ENCODE assay signal across 16 cellular contexts in the genomic region with DNA sequence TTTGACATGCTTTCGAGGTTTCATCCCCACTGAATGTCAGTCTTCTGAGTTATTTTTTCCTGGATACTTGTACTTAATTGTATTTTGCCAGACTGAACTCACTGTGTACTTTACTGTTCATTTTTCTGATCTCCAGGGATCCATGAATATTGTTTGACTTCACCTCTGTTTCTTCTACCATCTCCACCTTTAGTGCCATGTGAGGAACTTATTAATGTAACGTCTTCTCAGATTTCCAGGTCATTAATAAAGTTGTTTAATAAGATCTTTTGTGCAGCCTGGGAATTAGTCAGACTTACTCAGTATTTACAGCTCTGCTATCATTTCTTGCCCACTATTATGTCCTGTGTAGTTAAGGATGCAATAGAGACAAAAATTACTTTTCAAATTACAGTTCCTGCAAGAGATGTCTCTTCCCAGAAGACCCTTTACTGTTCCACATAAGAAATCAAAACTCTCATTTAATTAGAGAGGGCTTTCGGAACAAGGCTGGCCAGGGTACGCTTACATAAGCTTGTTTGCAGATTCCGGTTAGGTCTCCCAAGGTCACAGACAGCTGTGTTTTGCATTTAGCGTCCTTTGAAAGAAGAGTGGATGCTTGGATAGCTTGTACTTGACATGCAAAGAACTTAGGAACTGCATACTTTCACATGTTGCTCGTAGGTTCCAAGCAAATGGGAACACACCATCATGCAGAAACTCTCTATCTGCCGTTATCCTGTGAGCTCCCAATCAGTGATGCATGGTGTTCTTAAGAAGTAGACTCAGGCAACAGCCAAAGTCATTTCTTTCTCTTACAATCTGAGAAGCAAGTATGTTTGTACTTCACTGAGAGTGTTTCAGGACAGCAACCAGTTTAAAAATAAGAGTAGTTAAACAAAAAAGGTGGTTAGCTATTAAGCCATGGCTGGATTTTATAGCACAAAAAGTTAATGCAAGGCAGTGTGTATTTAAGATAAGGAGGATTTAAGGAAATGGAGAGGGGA. TPM values are rescaled to one million over a fixed set of nuclear protein-coding genes. Genes with fewer than 3 reads are reported as not detected.
DNase-seq lines count a peak whose midpoint lies in the region; ATAC-seq and TF ChIP-seq lines count a peak whose summit lies in the region.
"Had no signal": no experiment of that assay in that cellular context is flagged by ENCODE, and none has a peak within 500 bp of the region (broad histone marks: within the 10 kb centered on the region; RNA-seq: fewer than 3 reads in every experiment).

No MANE protein-coding gene starts in this region.

- H3K9me3 Mint-ChIP-seq in activated T-cell treated with anti-CD3 and anti-CD28 coated beads, Interleukin-2, amount 50 U/mL, for 72 hours, result no peaks in the 10 kb centered on the region
- no peaks in the 10 kb centered on the region for H3K9me3 Mint-ChIP-seq in activated T-cell treated with anti-CD3 and anti-CD28 coated beads, Interleukin-2, amount 50 U/mL, for 24 hours

- H3K27me3 ChIP-seq in muscle layer of duodenum (ENCODE audit: low read depth, low read length) (no peaks in the 10 kb centered on the region), aorta (ENCODE audit: control insufficient read depth in 1 of 2, insufficient read depth in 2 of 2, low read length in 1 of 2) (no peaks in the 10 kb centered on the region), H7 (ENCODE audit: control insufficient read depth, insufficient read depth, low read length) (no peaks in the 10 kb centered on the region)
- H3K27me3 ChIP-seq: foreskin keratinocyte, neutrophil, tibial nerve had no signal

- peaks cover 40% of the 10 kb centered on the region for H3K4me1 Mint-ChIP-seq in activated T-cell treated with anti-CD3 and anti-CD28 coated beads, Interleukin-2, amount 50 U/mL, for 72 hours (ENCODE audit: low read depth)
- peaks cover 44% of the 10 kb centered on the region for H3K4me1 Mint-ChIP-seq in activated T-cell treated with anti-CD3 and anti-CD28 coated beads, Interleukin-2, amount 50 U/mL, for 24 hours (ENCODE audit: low read depth)

- intact Hi-C loops in Right ventricle myocardium superior (cut with DNase I), result no loop called here
- intact Hi-C loops in aorta (cut with DNase I), result no loop called here

- no peak overlapping the region for H3K4me3 Mint-ChIP-seq in activated T-cell treated with anti-CD3 and anti-CD28 coated beads, Interleukin-2, amount 50 U/mL, for 72 hours
- no peak overlapping the region for H3K4me3 Mint-ChIP-seq in activated T-cell treated with anti-CD3 and anti-CD28 coated beads, Interleukin-2, amount 50 U/mL, for 24 hours

- no peaks in the 10 kb centered on the region for H3K9me3 ChIP-seq in muscle layer of duodenum (ENCODE audit: control insufficient read depth in 1 of 2, low read length in 2 of 2)
- H3K9me3 ChIP-seq in aorta (ENCODE audit: control insufficient read depth, low read length), result no peaks in the 10 kb centered on the region
- H3K9me3 ChIP-seq: neutrophil, tibial nerve had no signal

- H3K36me3 ChIP-seq in muscle layer of duodenum (ENCODE audit: control insufficient read depth in 1 of 2, insufficient read depth in 2 of 2, low read length in 2 of 2) (no peaks in the 10 kb centered on the region), aorta (ENCODE audit: control insufficient read depth in 1 of 2, insufficient read depth in 2 of 2, low read length in 1 of 2) (no peaks in the 10 kb centered on the region), H7 (replicated peaks; ENCODE audit: control insufficient read depth, insufficient read depth, low read length) (no peaks in the 10 kb centered on the region)
- H3K36me3 ChIP-seq: neutrophil, tibial nerve had no signal

- in situ Hi-C loops in GM13976 (cut with MboI; ENCODE audit: low sequenced_read_pairs, unreplicated experiment), result no loop called here

- no peak for DNase-seq in activated T-cell treated with anti-CD3 and anti-CD28 coated beads, Interleukin-2, amount 50 U/mL, for 72 hours
- DNase-seq in activated T-cell treated with anti-CD3 and anti-CD28 coated beads, Interleukin-2, amount 50 U/mL, for 24 hours, result no peak
- DNase-seq in Right ventricle myocardium superior (no peak), aorta (no peak), GM13976 (ENCODE audit: low spot score) (no peak), H7 (no peak), NCI-H1092 treated with DMSO at 0.1 percent for 48 hours (lab: John Stamatoyannopoulos, UW) (no peak)
- DNase-seq: ACHN, foreskin keratinocyte, GDM1, NCI-H1436 treated with DMSO at 0.1 percent for 48 hours, SHP77 treated with DMSO at 0.1 percent for 48 hours had no signal

- TF ChIP-seq CTCF in GM13976 (IDR thresholded peaks at IDR 0.05; ENCODE audit: borderline replicate concordance, control extremely low read depth, extremely low read depth, insufficient read depth, missing control alignments), result no peak

- peak overlapping the region; percentile 62 for H3K27ac ChIP-seq in muscle layer of duodenum (ENCODE audit: low read length)
- peak overlapping the region; percentile 77 to 78 for H3K27ac ChIP-seq in aorta (ENCODE audit: low read depth in 1 of 2, low read length in 2 of 2)
- H3K27ac ChIP-seq: foreskin keratinocyte, neutrophil, tibial nerve had no signal

- H3K27ac Mint-ChIP-seq in activated T-cell treated with anti-CD3 and anti-CD28 coated beads, Interleukin-2, amount 50 U/mL, for 72 hours, result peak overlapping the region; percentile 78
- H3K27ac Mint-ChIP-seq in activated T-cell treated with anti-CD3 and anti-CD28 coated beads, Interleukin-2, amount 50 U/mL, for 24 hours, result no peak overlapping the region
- H3K27ac Mint-ChIP-seq: IgD-negative memory B cell had no signal

- no peaks in the 10 kb centered on the region for H3K27me3 Mint-ChIP-seq in activated T-cell treated with anti-CD3 and anti-CD28 coated beads, Interleukin-2, amount 50 U/mL, for 72 hours (ENCODE audit: low read depth)
- H3K27me3 Mint-ChIP-seq in activated T-cell treated with anti-CD3 and anti-CD28 coated beads, Interleukin-2, amount 50 U/mL, for 24 hours, result no peaks in the 10 kb centered on the region
- H3K27me3 Mint-ChIP-seq: IgD-negative memory B cell had no signal

- H3K4me3 ChIP-seq in muscle layer of duodenum (ENCODE audit: low read depth in 1 of 2, low read length in 2 of 2) (peak overlapping the region in 1 of 2 donors; percentile 21), aorta (ENCODE audit: low read length in 2 of 2) (no peak overlapping the region), H7 (ENCODE audit: insufficient read depth, low read depth, low read length) (no peak overlapping the region)
- H3K4me3 ChIP-seq: tibial nerve had no signal

- H3K36me3 Mint-ChIP-seq in activated T-cell treated with anti-CD3 and anti-CD28 coated beads, Interleukin-2, amount 50 U/mL, for 72 hours (ENCODE audit: insufficient read depth in 2 of 2), result no peaks in the 10 kb centered on the region
- H3K36me3 Mint-ChIP-seq in activated T-cell treated with anti-CD3 and anti-CD28 coated beads, Interleukin-2, amount 50 U/mL, for 24 hours (ENCODE audit: low read depth), result peaks cover 10% of the 10 kb centered on the region

- ATAC-seq in activated T-cell treated with anti-CD3 and anti-CD28 coated beads, Interleukin-2, amount 50 U/mL, for 72 hours (replicated peaks in 1 of 2), result no peak
- ATAC-seq in Right ventricle myocardium superior (ENCODE audit: poor library complexity) (peak; percentile 86), aorta (ENCODE audit: low FRiP score) (no peak)
- ATAC-seq: foreskin keratinocyte had no signal

- peaks cover 30 to 32% of the 10 kb centered on the region in 2 donors for H3K4me1 ChIP-seq in muscle layer of duodenum (ENCODE audit: control insufficient read depth in 1 of 2, insufficient read depth in 2 of 2, low read length in 2 of 2)
- H3K4me1 ChIP-seq in aorta (ENCODE audit: control insufficient read depth in 1 of 2, insufficient read depth in 2 of 2, low read length in 2 of 2), result peaks cover 9 to 11% of the 10 kb centered on the region in 2 donors
- H3K4me1 ChIP-seq: foreskin keratinocyte had no signal

- WGBS in aorta, 2 donors, result 22 to 25% methylated on average over 8 of the region's 8 CpGs

RNA-seq across cellular contexts. Expression of a gene that starts 37.5 kb away (rescaled TPM):
- total RNA-seq in activated T-cell treated with anti-CD3 and anti-CD28 coated beads, Interleukin-2, amount 50 U/mL, for 72 hours, result under 1 TPM; 0.46 to 0.93 TPM
- total RNA-seq in Right ventricle myocardium superior (39.3 TPM), aorta (100 to 1,000 TPM; 332 to 861 TPM)
- polyA plus RNA-seq in aorta, result 100 to 1,000 TPM; 168 to 170 TPM
- total RNA-seq in H7 (2014; rRNA removed; shearing (Covaris generic)), result 0.07 and 0.30 TPM in 2 replicates

Comparison
In these comparisons a context has a peak if more than half of its experiments do, and no peak if none do; other contexts are left out.
1. RNA of a gene that starts 37.5 kb away (total RNA-seq): 332 to 861 TPM in aorta and 39.3 TPM in Right ventricle myocardium superior (single experiment); 0.46 to 0.93 TPM in activated T-cell treated with anti-CD3 and anti-CD28 coated beads, Interleukin-2, amount 50 U/mL, for 72 hours and 0.07 to 0.30 TPM in H7; every median in the first group is over 10 times any median in the second.